26 cellular contexts compared by ENCODE assay signal in the genomic region with DNA sequence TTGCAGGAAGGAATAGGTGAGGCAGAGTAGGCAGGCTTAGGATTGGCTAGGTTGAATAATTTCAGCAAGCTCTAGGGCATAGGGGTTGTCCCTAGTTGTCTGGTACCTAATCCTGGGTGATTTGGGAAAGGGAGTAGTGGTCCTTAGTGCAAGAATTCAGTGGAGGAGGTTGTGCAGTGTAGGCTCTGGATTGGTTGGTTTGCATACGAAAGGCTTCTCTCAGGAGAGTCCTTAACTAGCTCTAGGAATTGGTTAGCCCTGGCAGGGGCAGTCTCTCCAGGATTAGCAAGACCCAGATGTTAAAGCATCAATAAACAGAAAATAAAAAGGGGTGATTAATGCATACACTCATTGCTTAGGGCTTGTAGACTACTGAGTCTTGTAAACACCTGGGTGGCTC. TPM values are rescaled to one million over a fixed set of nuclear protein-coding genes. Genes with fewer than 3 reads are reported as not detected.
DNase-seq lines count a peak whose midpoint lies in the region; ATAC-seq and TF ChIP-seq lines count a peak whose summit lies in the region.
"Had no signal": no experiment of that assay in that cellular context is flagged by ENCODE, and none has a peak within 500 bp of the region (broad histone marks: within the 10 kb centered on the region; RNA-seq: fewer than 3 reads in every experiment).

No MANE protein-coding gene starts in this region.

- H2BK5ac ChIP-seq in H9 (ENCODE audit: insufficient read length, low read length), result no peak overlapping the region

- H3K27ac ChIP-seq in H9 (ENCODE audit: insufficient read length, low read depth, low read length) (no peak overlapping the region), mammary epithelial cell (ENCODE audit: insufficient read depth, low read depth, low read length) (peak overlapping the region; percentile 74)
- H3K27ac ChIP-seq: dorsolateral prefrontal cortex had no signal

- intact Hi-C loops in mammary epithelial cell (cut with micrococcal nuclease), result loop anchor here (2.0 to 5.0 kb wide), 2 partner anchors 15 to 115 kb away; no protein-coding TSS in a partner anchor

- H3K4ac ChIP-seq in H9 (ENCODE audit: low read depth, low read length), result no peak overlapping the region

- no TSS peak for BruUV-seq in mammary epithelial cell (replicated peaks; lab: Mats Ljungman, UMichigan)

- no peak for ATAC-seq in activated naive CD8-positive, alpha-beta T cell treated with anti-CD3 and anti-CD28 coated beads, Interleukin-2, amount 50 U/mL, for 24 hours
- no peak for ATAC-seq in stimulated activated effector memory CD8-positive, alpha-beta T cell treated with anti-CD3 and anti-CD28 coated beads, Interleukin-12 subunit alpha, Interleukin-12 subunit beta, amount 100 ng/mL, for 72 hours
- ATAC-seq in HG02852 (IDR thresholded peaks at IDR 0.05; ENCODE audit: unreplicated experiment), result no peak
- ATAC-seq: natural killer cell treated with Interleukin-12 subunit alpha and Interleukin-12 subunit beta and Interleukin-15 and Interleukin-18, amount 100 ng/mL, for 72 hours; Panc1 had no signal

- DNase-seq in activated naive CD8-positive, alpha-beta T cell treated with anti-CD3 and anti-CD28 coated beads, Interleukin-2, amount 50 U/mL, for 24 hours, result no peak
- no peak for DNase-seq in H9
- DNase-seq in mammary epithelial cell, result peak; percentile 47
- no peak for DNase-seq in stimulated activated effector memory CD8-positive, alpha-beta T cell treated with anti-CD3 and anti-CD28 coated beads, Interleukin-12 subunit alpha, Interleukin-12 subunit beta, amount 100 ng/mL, for 72 hours (ENCODE audit: low spot score in 2 of 2)
- DNase-seq in NAMALWA (ENCODE audit: low spot score), result no peak
- DNase-seq in MG63, result no peak
- DNase-seq: activated CD8-positive, alpha-beta memory T cell treated with anti-CD3 and anti-CD28 coated beads for 24 hours; activated T-cell treated with anti-CD3 and anti-CD28 coated beads, Interleukin-2, amount 50 U/mL, for 1 hour; Caco-2; cerebellar nuclear complex; DMS79 treated with DMSO at 0.1 percent for 48 hours; dorsolateral prefrontal cortex; KG1; NCI-H1436; NCI-H2081 treated with DMSO at 0.1 percent for 48 hours; NCI-H226; NCI-H69; SJCRH30; stimulated activated CD4-positive, alpha-beta T cell treated with anti-CD3 and anti-CD28 coated beads, Interleukin-15, amount 100 ng/mL, for 24 hours; stimulated activated naive CD4-positive, alpha-beta T cell treated with Interleukin-2 at 50 U/mL for 16 hours had no signal

- dilution Hi-C loops in mammary epithelial cell (cut with HindIII; ENCODE audit: low sequenced_read_pairs), result no loop called here

- H3K4me1 Mint-ChIP-seq in activated naive CD8-positive, alpha-beta T cell (ENCODE audit: low read depth), result peaks cover 52% of the 10 kb centered on the region
- H3K4me1 Mint-ChIP-seq in activated naive CD8-positive, alpha-beta T cell treated with anti-CD3 and anti-CD28 coated beads, Interleukin-2, amount 50 U/mL, for 24 hours, result peaks cover 41% of the 10 kb centered on the region
- peaks cover 14 to 27% of the 10 kb centered on the region in 2 experiments for H3K4me1 Mint-ChIP-seq in H9
- peaks cover 15% of the 10 kb centered on the region for H3K4me1 Mint-ChIP-seq in stimulated activated effector memory CD8-positive, alpha-beta T cell treated with anti-CD3 and anti-CD28 coated beads, Interleukin-12 subunit alpha, Interleukin-12 subunit beta, amount 100 ng/mL, for 72 hours
- H3K4me1 Mint-ChIP-seq: B cell had no signal

- no peaks in the 10 kb centered on the region for H3K79me1 ChIP-seq in H9 (ENCODE audit: insufficient read depth, low read depth, low read length, poor library complexity, severe bottlenecking)

- H3K79me2 ChIP-seq in H9 (ENCODE audit: insufficient read depth, low read length) (no peaks in the 10 kb centered on the region), mammary epithelial cell (ENCODE audit: insufficient read depth, low read length) (peaks cover 2% of the 10 kb centered on the region)

- H3K14ac ChIP-seq in H9 (ENCODE audit: insufficient read depth, low read length), result no peak overlapping the region

- H2AK5ac ChIP-seq in H9 (ENCODE audit: insufficient read length, low read length), result no peak overlapping the region

- no peak overlapping the region for H4K91ac ChIP-seq in H9 (ENCODE audit: insufficient read length, low read depth, low read length)

- no peak overlapping the region for H3K18ac ChIP-seq in H9 (ENCODE audit: insufficient read length, low read depth, low read length)

- H4K5ac ChIP-seq in H9 (ENCODE audit: insufficient read length, low read depth, low read length), result no peak overlapping the region

- H3K4me2 ChIP-seq in H9 (ENCODE audit: insufficient read depth, insufficient read length, low read length) (no peak overlapping the region), mammary epithelial cell (ENCODE audit: insufficient read depth, low read depth, low read length) (no peak overlapping the region)

- peaks cover 5% of the 10 kb centered on the region for H3K36me3 Mint-ChIP-seq in activated naive CD8-positive, alpha-beta T cell
- peaks cover 2% of the 10 kb centered on the region for H3K36me3 Mint-ChIP-seq in activated naive CD8-positive, alpha-beta T cell treated with anti-CD3 and anti-CD28 coated beads, Interleukin-2, amount 50 U/mL, for 24 hours (ENCODE audit: low read depth)
- peaks cover 15 to 40% (median 25%) of the 10 kb centered on the region in 3 experiments for H3K36me3 Mint-ChIP-seq in H9 (ENCODE audit: insufficient read depth in 1 of 3, low read depth in 3 of 3)
- no peaks in the 10 kb centered on the region for H3K36me3 Mint-ChIP-seq in stimulated activated effector memory CD8-positive, alpha-beta T cell treated with anti-CD3 and anti-CD28 coated beads, Interleukin-12 subunit alpha, Interleukin-12 subunit beta, amount 100 ng/mL, for 72 hours
- H3K36me3 Mint-ChIP-seq: natural killer cell treated with Interleukin-12 subunit alpha and Interleukin-12 subunit beta and Interleukin-15 and Interleukin-18, amount 100 ng/mL, for 72 hours had no signal

- H3T11ph ChIP-seq in H9 (ENCODE audit: low read length), result no peak overlapping the region

- H3K27me3 ChIP-seq in H9 (ENCODE audit: insufficient read depth, low read length) (no peaks in the 10 kb centered on the region), mammary epithelial cell (ENCODE audit: insufficient read depth, low read length) (no peaks in the 10 kb centered on the region), MG63 (no peaks in the 10 kb centered on the region)
- H3K27me3 ChIP-seq: dorsolateral prefrontal cortex, SJCRH30 had no signal

- H2AFZ ChIP-seq in H9 (ENCODE audit: low read length), result no peak overlapping the region
- no peak overlapping the region for H2AFZ ChIP-seq in mammary epithelial cell (ENCODE audit: low read depth, low read length)

- no peak overlapping the region for H2BK120ac ChIP-seq in H9 (ENCODE audit: low read depth, low read length, poor library complexity, severe bottlenecking)

- no peak overlapping the region for H2BK20ac ChIP-seq in H9 (ENCODE audit: low read depth, low read length, poor library complexity, severe bottlenecking)

- H3K36me3 ChIP-seq in mammary epithelial cell (ENCODE audit: insufficient read depth, low read length) (no peaks in the 10 kb centered on the region), MG63 (no peaks in the 10 kb centered on the region)

- no peaks in the 10 kb centered on the region for H3K9me3 Mint-ChIP-seq in activated naive CD8-positive, alpha-beta T cell (ENCODE audit: low read depth)
- H3K9me3 Mint-ChIP-seq in activated naive CD8-positive, alpha-beta T cell treated with anti-CD3 and anti-CD28 coated beads, Interleukin-2, amount 50 U/mL, for 24 hours, result no peaks in the 10 kb centered on the region
- H3K9me3 Mint-ChIP-seq in H9, result no peaks in the 10 kb centered on the region
- H3K9me3 Mint-ChIP-seq in stimulated activated effector memory CD8-positive, alpha-beta T cell treated with anti-CD3 and anti-CD28 coated beads, Interleukin-12 subunit alpha, Interleukin-12 subunit beta, amount 100 ng/mL, for 72 hours, result no peaks in the 10 kb centered on the region
- H3K9me3 Mint-ChIP-seq: natural killer cell treated with Interleukin-12 subunit alpha and Interleukin-12 subunit beta and Interleukin-15 and Interleukin-18, amount 100 ng/mL, for 72 hours had no signal

- H4K8ac ChIP-seq in H9 (replicated peaks; ENCODE audit: insufficient read length, low read depth, low read length), result no peak overlapping the region

- no peaks in the 10 kb centered on the region for H3K9me3 ChIP-seq in H9 (ENCODE audit: control insufficient read depth, low read depth, low read length)
- H3K9me3 ChIP-seq in mammary epithelial cell (replicated peaks; ENCODE audit: insufficient read depth, low read length), result no peaks in the 10 kb centered on the region
- H3K9me3 ChIP-seq in MG63, result no peaks in the 10 kb centered on the region
- H3K9me3 ChIP-seq: Caco-2, HAP-1, SJCRH30 had no signal

- in situ Hi-C loops in mammary epithelial cell (cut with MboI; ENCODE audit: low sequenced_read_pairs in 2 of 2), result no loop called here

- peak overlapping the region; percentile 2 for H3K4me3 Mint-ChIP-seq in activated naive CD8-positive, alpha-beta T cell
- H3K4me3 Mint-ChIP-seq in activated naive CD8-positive, alpha-beta T cell treated with anti-CD3 and anti-CD28 coated beads, Interleukin-2, amount 50 U/mL, for 24 hours, result no peak overlapping the region
- no peak overlapping the region for H3K4me3 Mint-ChIP-seq in H9
- H3K4me3 Mint-ChIP-seq in stimulated activated effector memory CD8-positive, alpha-beta T cell treated with anti-CD3 and anti-CD28 coated beads, Interleukin-12 subunit alpha, Interleukin-12 subunit beta, amount 100 ng/mL, for 72 hours, result peak overlapping the region; percentile 12
- H3K4me3 Mint-ChIP-seq: B cell; natural killer cell treated with Interleukin-12 subunit alpha and Interleukin-12 subunit beta and Interleukin-15 and Interleukin-18, amount 100 ng/mL, for 72 hours had no signal

- no peak overlapping the region for H2BK12ac ChIP-seq in H9 (ENCODE audit: insufficient read length, low read depth, low read length)

- H2BK15ac ChIP-seq in H9 (ENCODE audit: low read depth, low read length), result no peak overlapping the region

- no peaks in the 10 kb centered on the region; the same call in 1 of the 2 replicates for H3K4me1 ChIP-seq in H9 (ENCODE audit: insufficient read depth, low read length)
- peaks cover 51% of the 10 kb centered on the region for H3K4me1 ChIP-seq in mammary epithelial cell (ENCODE audit: insufficient read depth, low read length)
- H3K4me1 ChIP-seq: HAP-1 had no signal

- no peak overlapping the region for H3K27ac Mint-ChIP-seq in activated naive CD8-positive, alpha-beta T cell
- no peak overlapping the region for H3K27ac Mint-ChIP-seq in activated naive CD8-positive, alpha-beta T cell treated with anti-CD3 and anti-CD28 coated beads, Interleukin-2, amount 50 U/mL, for 24 hours
- peak overlapping the region in 2 of 3 experiments; percentile 13 to 43; a peak in 2 of 7 replicates for H3K27ac Mint-ChIP-seq in H9
- H3K27ac Mint-ChIP-seq in stimulated activated effector memory CD8-positive, alpha-beta T cell treated with anti-CD3 and anti-CD28 coated beads, Interleukin-12 subunit alpha, Interleukin-12 subunit beta, amount 100 ng/mL, for 72 hours, result no peak overlapping the region
- H3K27ac Mint-ChIP-seq: B cell; natural killer cell treated with Interleukin-12 subunit alpha and Interleukin-12 subunit beta and Interleukin-15 and Interleukin-18, amount 100 ng/mL, for 72 hours had no signal

- CTCF ChIA-PET in mammary epithelial cell (lab: Charles Lee; ENCODE audit: low non-redundant PET), result no interaction called here

- no peaks in the 10 kb centered on the region for H3K23me2 ChIP-seq in H9 (ENCODE audit: insufficient read length, low read depth, low read length, poor library complexity, severe bottlenecking)

- H3K9ac ChIP-seq in H9 (ENCODE audit: extremely low read depth, insufficient read length, low read length), result no peak overlapping the region
- H3K9ac ChIP-seq in mammary epithelial cell (ENCODE audit: insufficient read depth, low read length), result no peak overlapping the region

- H3K4me3 ChIP-seq in mammary epithelial cell (replicated peaks in 1 of 3; ENCODE audit: insufficient read depth in 1 of 3, low read depth in 2 of 3, low read length in 3 of 3) (no peak overlapping the region), MG63 (no peak overlapping the region)
- H3K4me3 ChIP-seq: dorsolateral prefrontal cortex, HAP-1, SJCRH30 had no signal

- no peak for TF ChIP-seq CTCF in H9 (conservative IDR thresholded peaks at IDR 0.05)
- TF ChIP-seq CTCF in mammary epithelial cell (conservative IDR thresholded peaks at IDR 0.05 in 1 of 2, IDR thresholded peaks at IDR 0.05 in 1 of 2; ENCODE audit: extremely low read depth in 1 of 2, insufficient read depth in 1 of 2, low read depth in 1 of 2, low read length in 2 of 2), result no peak

- no peak overlapping the region for H3K23ac ChIP-seq in H9 (ENCODE audit: insufficient read length, low read depth, low read length)

- H4K20me1 ChIP-seq in H9 (ENCODE audit: control insufficient read depth, insufficient read depth, insufficient read length) (no peaks in the 10 kb centered on the region), mammary epithelial cell (ENCODE audit: insufficient read depth, low read length) (no peaks in the 10 kb centered on the region)

- WGBS in H9 (ENCODE audit: extremely low coverage, insufficient read length, low lambda C conversion rate), result no CpG with 5 or more reads among the region's 1 CpG
- 90% methylated on average over 1 of the region's 1 CpG for WGBS in mammary epithelial cell (ENCODE audit: low coverage, missing lambda C conversion rate)

- no peaks in the 10 kb centered on the region for H3K27me3 Mint-ChIP-seq in activated naive CD8-positive, alpha-beta T cell
- H3K27me3 Mint-ChIP-seq in activated naive CD8-positive, alpha-beta T cell treated with anti-CD3 and anti-CD28 coated beads, Interleukin-2, amount 50 U/mL, for 24 hours, result no peaks in the 10 kb centered on the region
- peaks cover 2% of the 10 kb centered on the region; the same call in 1 of the 2 replicates for H3K27me3 Mint-ChIP-seq in H9 (ENCODE audit: low read depth)

- H3K56ac ChIP-seq in H9 (ENCODE audit: insufficient read length, low read depth, low read length), result no peak overlapping the region

RNA-seq across cellular contexts. Expression of a gene that starts 9.6 kb away (rescaled TPM):
- total RNA-seq in H9 (2021) (1.5 and 1.8 TPM in 2 replicates), mammary epithelial cell (1 to 10 TPM in 1 of 2 donors, under 1 TPM in 1; 0.50 to 1.1 TPM)
- polyA plus RNA-seq in mammary epithelial cell, result 0.15 TPM
- polyA minus RNA-seq in mammary epithelial cell, result 2.0 TPM
- 0.35 and 0.63 TPM in 2 replicates for total RNA-seq in MG63 (2014; rRNA removed; shearing (Covaris generic); ENCODE audit: low replicate concordance)
- total RNA-seq: B cell had no signal

Comparison
In these comparisons a context has a peak if more than half of its experiments do, and no peak if none do; other contexts are left out.
1. H3K4me3 Mint-ChIP-seq: peak in activated naive CD8-positive, alpha-beta T cell (single experiment) and stimulated activated effector memory CD8-positive, alpha-beta T cell treated with anti-CD3 and anti-CD28 coated beads, Interleukin-12 subunit alpha, Interleukin-12 subunit beta, amount 100 ng/mL, for 72 hours (single experiment); none in activated naive CD8-positive, alpha-beta T cell treated with anti-CD3 and anti-CD28 coated beads, Interleukin-2, amount 50 U/mL, for 24 hours (single experiment) and H9 (0 of 2).
2. H3K27ac Mint-ChIP-seq: peak in H9 (2 of 3); none in activated naive CD8-positive, alpha-beta T cell (single experiment), activated naive CD8-positive, alpha-beta T cell treated with anti-CD3 and anti-CD28 coated beads, Interleukin-2, amount 50 U/mL, for 24 hours (single experiment) and stimulated activated effector memory CD8-positive, alpha-beta T cell treated with anti-CD3 and anti-CD28 coated beads, Interleukin-12 subunit alpha, Interleukin-12 subunit beta, amount 100 ng/mL, for 72 hours (single experiment).